ENCODE assay signal across 8 cellular contexts in genomic region chr1:71080782-71081696, GRCh38. TPM values are rescaled to one million over a fixed set of nuclear protein-coding genes. Genes with fewer than 3 reads are reported as not detected.
DNase-seq lines count a peak whose midpoint lies in the region; TF ChIP-seq lines count a peak whose summit lies in the region.

Gene ZRANB2, minus strand, starts transcription at chr1:71081035. Its CDS starts 40 bp downstream, at chr1:71080995.

- DNase-seq in H7, result peak; percentile 55
- peak; percentile 97 for DNase-seq in M059J (ENCODE audit: low read depth)
- DNase-seq in SHP77 treated with DMSO at 0.1 percent for 48 hours (lab: John Stamatoyannopoulos, UW), result peak; percentile 91
- DNase-seq in activated gamma-delta T cell (lab: John Stamatoyannopoulos, UW), result peak; percentile 48
- peak; percentile 96 for DNase-seq in fibroblast of villous mesenchyme (ENCODE audit: low read depth)
- peak; percentile 76 for DNase-seq in neural crest cell (ENCODE audit: low read depth, low spot score)
- peak; percentile 93 for DNase-seq in stromal cell of bone marrow (ENCODE audit: low read depth)

- peak within 1 kb of the TSS; percentile 100 for H3K27ac Mint-ChIP-seq in neural crest cell (ENCODE audit: unreplicated experiment)

- H3K36me3 ChIP-seq in ES-I3 (ENCODE audit: insufficient read depth, low read length) (peaks cover 9% of the 10 kb centered on the region), H7 (replicated peaks; ENCODE audit: control insufficient read depth, insufficient read depth, low read length) (peaks cover 15% of the 10 kb centered on the region)

- peaks cover 3% of the 10 kb centered on the region for H3K36me3 Mint-ChIP-seq in neural crest cell (ENCODE audit: low read depth)

- peak within 1 kb of the TSS; percentile 89 for H3K4me3 ChIP-seq in H7 (ENCODE audit: insufficient read depth, low read depth, low read length)
- H3K4me3 ChIP-seq in fibroblast of villous mesenchyme (ENCODE audit: low read depth, low read length), result peak within 1 kb of the TSS; percentile 99

- TF ChIP-seq CTCF in fibroblast of villous mesenchyme (IDR thresholded peaks at IDR 0.05; ENCODE audit: insufficient read depth, low read depth, low read length) (peak; percentile 68), neural crest cell (conservative IDR thresholded peaks at IDR 0.05) (peak; percentile 73)

- no peaks in the 10 kb centered on the region for H3K9me3 ChIP-seq in ES-I3 (ENCODE audit: control insufficient read depth, insufficient read depth, low read length)

- H3K9me3 Mint-ChIP-seq in neural crest cell, result peaks cover 7% of the 10 kb centered on the region

- peaks cover 40% of the 10 kb centered on the region for H3K27me3 Mint-ChIP-seq in neural crest cell (ENCODE audit: low read depth)

- H3K4me3 Mint-ChIP-seq in neural crest cell, result peak within 1 kb of the TSS; percentile 99

- H3K4me1 ChIP-seq in ES-I3 (ENCODE audit: insufficient read depth, low read length), result no peaks in the 10 kb centered on the region

- peaks cover 25% of the 10 kb centered on the region for H3K4me1 Mint-ChIP-seq in neural crest cell

- no peaks in the 10 kb centered on the region; the same call in 1 of the 2 replicates for H3K27me3 ChIP-seq in H7 (ENCODE audit: control insufficient read depth, insufficient read depth, low read length)

- H3K9ac ChIP-seq in ES-I3 (ENCODE audit: low read depth, low read length), result peak within 1 kb of the TSS; percentile 88

RNA-seq across cellular contexts. Expression of gene ZRANB2, which starts in this region (rescaled TPM):
- 44.3 and 65.3 TPM in 2 replicates for total RNA-seq in H7 (2014; rRNA removed; shearing (Covaris generic))
- total RNA-seq in M059J (2014; rRNA removed; shearing (Covaris generic)), result 17.2 and 29.2 TPM in 2 replicates
- total RNA-seq in fibroblast of villous mesenchyme, result 23.8 and 47.1 TPM in 2 replicates
- 112 and 113 TPM in 2 replicates for total RNA-seq in neural crest cell

Comparison
In these comparisons a context has a peak if more than half of its experiments do, and no peak if none do; other contexts are left out.
1. Peak in every context shown above with its lines: DNase-seq and H3K4me3 ChIP-seq.